8 cellular contexts compared by ENCODE assay signal in the genomic region with DNA sequence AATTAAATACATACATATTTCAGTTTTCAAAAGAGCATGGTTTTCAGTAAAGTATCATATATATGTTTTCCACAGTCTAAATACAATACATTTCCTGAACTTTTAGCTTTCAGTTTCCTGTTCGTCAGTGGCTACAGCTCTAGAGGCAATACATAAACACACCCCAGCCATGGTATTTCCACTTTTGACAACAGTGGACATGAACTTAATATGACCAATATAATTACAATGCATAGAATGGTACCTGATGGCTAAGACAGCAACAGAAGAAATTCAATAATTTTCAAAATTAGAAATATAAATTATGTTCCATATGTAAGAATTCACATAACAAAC. TPM values are rescaled to one million over a fixed set of nuclear protein-coding genes. Genes with fewer than 3 reads are reported as not detected.
DNase-seq lines count a peak whose midpoint lies in the region; ATAC-seq and TF ChIP-seq lines count a peak whose summit lies in the region.

No MANE protein-coding gene starts in this region.

- DNase-seq in activated CD4-positive, alpha-beta memory T cell treated with anti-CD3 and anti-CD28 coated beads for 36 hours = no peak
- peak; percentile 25 to 30 (median 28) for DNase-seq in immature natural killer cell
- DNase-seq in iPS-NIHi7 (ENCODE audit: extremely low spot score) = no peak
- DNase-seq in neural progenitor cell (ENCODE audit: low spot score) = no peak

- no peaks in the 10 kb centered on the region for H3K27me3 Mint-ChIP-seq in activated CD4-positive, alpha-beta memory T cell treated with anti-CD3 and anti-CD28 coated beads for 36 hours
- peaks cover 0 to 2% (median 1%) of the 10 kb centered on the region in 3 donors for H3K27me3 Mint-ChIP-seq in immature natural killer cell (ENCODE audit: low read depth in 3 of 3)
- H3K27me3 Mint-ChIP-seq in neural progenitor cell (ENCODE audit: insufficient read depth, low read depth) = no peaks in the 10 kb centered on the region

- H3K27me3 ChIP-seq in ACC112 (ENCODE audit: insufficient read depth, low read length) (no peaks in the 10 kb centered on the region), neural progenitor cell (no peaks in the 10 kb centered on the region)

- H4K20me1 ChIP-seq in neural progenitor cell (ENCODE audit: low read depth) = peaks cover 19% of the 10 kb centered on the region

- H3K4me2 ChIP-seq in neural progenitor cell = no peak overlapping the region

- CTCF ChIA-PET in activated CD4-positive, alpha-beta memory T cell treated with anti-CD3 and anti-CD28 coated beads for 36 hours (lab: Charles Lee) = interaction anchor here (1.0 to 4.5 kb wide), 4 partner anchors 12 to 67 kb away, joined by 3 to 20 read pairs (median 12); a partner anchor contains a TSS

- H3K9me3 Mint-ChIP-seq in activated CD4-positive, alpha-beta memory T cell treated with anti-CD3 and anti-CD28 coated beads for 36 hours = no peaks in the 10 kb centered on the region
- H3K9me3 Mint-ChIP-seq in immature natural killer cell = no peaks in the 10 kb centered on the region
- no peaks in the 10 kb centered on the region for H3K9me3 Mint-ChIP-seq in neural progenitor cell

- intact Hi-C loops in activated CD4-positive, alpha-beta memory T cell treated with anti-CD3 and anti-CD28 coated beads for 36 hours (cut with micrococcal nuclease) = loop anchor here (1.0 to 5.0 kb wide), 3 partner anchors 12 to 67 kb away; no protein-coding TSS in a partner anchor

- H3K4me3 ChIP-seq in ACC112 (ENCODE audit: low read depth, low read length) = peak overlapping the region; percentile 52
- no peak overlapping the region for H3K4me3 ChIP-seq in neural progenitor cell

- POLR2A ChIA-PET in activated CD4-positive, alpha-beta memory T cell treated with anti-CD3 and anti-CD28 coated beads for 36 hours (lab: Charles Lee) = interaction anchor here (1.2 to 2.9 kb wide), 3 partner anchors 13 to 63 kb away, joined by 6 to 8 read pairs (median 7); no protein-coding TSS in a partner anchor

- H3K4me1 Mint-ChIP-seq in activated CD4-positive, alpha-beta memory T cell treated with anti-CD3 and anti-CD28 coated beads for 36 hours (ENCODE audit: low read depth) = peaks cover 47% of the 10 kb centered on the region
- H3K4me1 Mint-ChIP-seq in immature natural killer cell (peaks cover 38 to 45% of the 10 kb centered on the region in 2 donors), neural progenitor cell (peaks cover 10% of the 10 kb centered on the region)

- peak overlapping the region; percentile 92 for H3K27ac Mint-ChIP-seq in activated CD4-positive, alpha-beta memory T cell treated with anti-CD3 and anti-CD28 coated beads for 36 hours
- H3K27ac Mint-ChIP-seq in immature natural killer cell (peak overlapping the region; percentile 79 to 93 (median 90)), neural progenitor cell (no peak overlapping the region)

- H3F3A ChIP-seq in neural progenitor cell (ENCODE audit: low read depth) = peaks cover 5% of the 10 kb centered on the region

- TF ChIP-seq CTCF in neural progenitor cell (IDR thresholded peaks at IDR 0.05) = no peak

- H2AFZ ChIP-seq in ACC112 (ENCODE audit: low read length, unreplicated experiment) (no peak overlapping the region), neural progenitor cell (replicated peaks) (no peak overlapping the region)

- H3K4me3 Mint-ChIP-seq in activated CD4-positive, alpha-beta memory T cell treated with anti-CD3 and anti-CD28 coated beads for 36 hours = peak overlapping the region; percentile 43
- H3K4me3 Mint-ChIP-seq in immature natural killer cell (peak overlapping the region; percentile 77 to 89 (median 82)), neural progenitor cell (no peak overlapping the region)

- H3K9ac ChIP-seq in neural progenitor cell = no peak overlapping the region

- H3K79me2 ChIP-seq in ACC112 (ENCODE audit: control insufficient read depth, insufficient read depth, low read length, unreplicated experiment) = peaks cover 96% of the 10 kb centered on the region
- H3K79me2 ChIP-seq in neural progenitor cell (ENCODE audit: low read depth) = peaks cover 90% of the 10 kb centered on the region

- ATAC-seq in GM21390 (IDR thresholded peaks at IDR 0.05; ENCODE audit: unreplicated experiment) = peak; percentile 51
- no peak for ATAC-seq in HG02588 (IDR thresholded peaks at IDR 0.05; ENCODE audit: unreplicated experiment)
- no peak for ATAC-seq in HG03095 (IDR thresholded peaks at IDR 0.05; ENCODE audit: unreplicated experiment)

- peaks cover 57% of the 10 kb centered on the region for H3K4me1 ChIP-seq in ACC112 (ENCODE audit: control insufficient read depth, insufficient read depth, low read length, unreplicated experiment)
- peaks cover 1% of the 10 kb centered on the region for H3K4me1 ChIP-seq in neural progenitor cell

- no peaks in the 10 kb centered on the region for H3K9me3 ChIP-seq in neural progenitor cell (ENCODE audit: low read depth)

- peaks cover 4% of the 10 kb centered on the region for H3K36me3 Mint-ChIP-seq in activated CD4-positive, alpha-beta memory T cell treated with anti-CD3 and anti-CD28 coated beads for 36 hours
- no peaks in the 10 kb centered on the region for H3K36me3 Mint-ChIP-seq in immature natural killer cell
- H3K36me3 Mint-ChIP-seq in neural progenitor cell = peaks cover 5% of the 10 kb centered on the region

- peaks cover 7% of the 10 kb centered on the region; the same call in 1 of the 2 replicates for H3K36me3 ChIP-seq in ACC112 (ENCODE audit: insufficient read depth, low read length)
- no peaks in the 10 kb centered on the region for H3K36me3 ChIP-seq in neural progenitor cell

- H3K27ac ChIP-seq in ACC112 (ENCODE audit: low read depth, low read length) (peak overlapping the region; percentile 88), neural progenitor cell (no peak overlapping the region)

RNA-seq across cellular contexts. Expression of a gene that starts 19.3 kb away (rescaled TPM):
- total RNA-seq in activated CD4-positive, alpha-beta memory T cell treated with anti-CD3 and anti-CD28 coated beads for 36 hours = 100 to 1,000 TPM; 111 to 112 TPM
- 10 to 100 TPM; 26.1 to 99.0 (median 29.3) TPM for polyA plus RNA-seq in immature natural killer cell
- 19.8 and 20.9 TPM in 2 replicates for total RNA-seq in neural progenitor cell (ENCODE audit: low replicate concordance)

Comparison
In these comparisons a context has a peak if more than half of its experiments do, and no peak if none do; other contexts are left out.
1. DNase-seq: peak in immature natural killer cell (3 of 3); none in activated CD4-positive, alpha-beta memory T cell treated with anti-CD3 and anti-CD28 coated beads for 36 hours (single experiment), iPS-NIHi7 (single experiment) and neural progenitor cell (single experiment).